ENCODE assay signal across 8 cellular contexts in genomic region chr9:133782157-133783130, GRCh38. TPM values are rescaled to one million over a fixed set of nuclear protein-coding genes. Genes with fewer than 3 reads are reported as not detected.
DNase-seq lines count a peak whose midpoint lies in the region; FAIRE-seq and TF ChIP-seq lines count a peak whose summit lies in the region.

No MANE protein-coding gene starts in this region.

- no TSS peak for BruUV-seq in endothelial cell of umbilical vein (replicated peaks; lab: Mats Ljungman, UMichigan)

- H3K36me3 ChIP-seq in endothelial cell of umbilical vein (ENCODE audit: control insufficient read depth in 2 of 2, extremely low read depth in 1 of 2, insufficient read depth in 2 of 2, low read length in 2 of 2), result peaks cover 1 to 26% of the 10 kb centered on the region in 2 experiments

- no peaks in the 10 kb centered on the region for H3K27me3 ChIP-seq in endothelial cell of umbilical vein (ENCODE audit: control insufficient read depth in 2 of 2, insufficient read depth in 2 of 2, low read length in 2 of 2)

- intact Hi-C loops in endothelial cell of umbilical vein (cut with micrococcal nuclease), result loop anchor here (1.0 to 5.0 kb wide), 3 partner anchors 212 to 317 kb away; partner anchors contain the start of gene ADAMTSL2

- FAIRE-seq in A204.1 (lab: Jason Lieb, UNC), result peak; percentile 56
- peak; percentile 90 for FAIRE-seq in GM12891 (lab: Jason Lieb, UNC)
- peak; percentile 76 for FAIRE-seq in endothelial cell of umbilical vein (lab: Jason Lieb, UNC)

- TF ChIP-seq CTCF in endothelial cell of umbilical vein (IDR thresholded peaks at IDR 0.05; ENCODE audit: extremely low read depth in 1 of 2, insufficient read depth in 1 of 2, low read depth in 1 of 2, low read length in 2 of 2), result peak; percentile 84 to 86

- H3K27ac ChIP-seq in endothelial cell of umbilical vein (ENCODE audit: insufficient read depth, low read depth, low read length), result no peak overlapping the region

- no peak overlapping the region for H3K4me3 ChIP-seq in endothelial cell of umbilical vein (replicated peaks in 1 of 3; ENCODE audit: insufficient read depth in 1 of 3, low read depth in 1 of 3, low read length in 3 of 3)

- TF ChIP-seq POLR2A in GM12891 (IDR thresholded peaks at IDR 0.05; ENCODE audit: low read depth, low read length) (no peak), endothelial cell of umbilical vein (IDR thresholded peaks at IDR 0.05; ENCODE audit: low read depth, low read length) (no peak)

- H4K20me1 ChIP-seq in endothelial cell of umbilical vein (replicated peaks; ENCODE audit: control insufficient read depth, extremely low read depth, insufficient read depth, low read length), result no peaks in the 10 kb centered on the region

- no peak overlapping the region for H3K9ac ChIP-seq in endothelial cell of umbilical vein (replicated peaks; ENCODE audit: extremely low read depth, insufficient read depth, low read length)

- CTCF ChIA-PET in endothelial cell of umbilical vein (lab: Charles Lee), result interaction anchor here (0.7 to 5.9 kb wide), 28 partner anchors 9 to 354 kb away, joined by 3 to 232 read pairs (median 5); partner anchors contain the start of genes BRD3OS and WDR5

- no peak overlapping the region for H3K4me2 ChIP-seq in endothelial cell of umbilical vein (ENCODE audit: insufficient read depth, low read length)

- no peaks in the 10 kb centered on the region for H3K9me1 ChIP-seq in endothelial cell of umbilical vein (replicated peaks; ENCODE audit: control insufficient read depth, extremely low read depth, insufficient read depth, low read length)

- H3K79me2 ChIP-seq in endothelial cell of umbilical vein (ENCODE audit: control insufficient read depth, insufficient read depth, low read length), result no peaks in the 10 kb centered on the region

- DNase-seq in GM12891 (ENCODE audit: insufficient read length, low spot score), result peak; percentile 73
- DNase-seq in NCI-H524 (lab: John Stamatoyannopoulos, UW), result peak; percentile 36 to 73
- DNase-seq in activated CD8-positive, alpha-beta memory T cell treated with anti-CD3 and anti-CD28 coated beads for 48 hours (ENCODE audit: low read depth in 2 of 3, low spot score in 2 of 3), result peak; percentile 11 to 40 (median 34)
- DNase-seq in endothelial cell of umbilical vein (ENCODE audit: low read depth, low spot score), result peak; percentile 68
- DNase-seq in mucosa of gallbladder (ENCODE audit: low spot score), result peak; percentile 75
- peak; percentile 17 to 33 for DNase-seq in stimulated activated CD8-positive, alpha-beta memory T cell treated with anti-CD3 and anti-CD28 coated beads, Interleukin-7, amount 100 ng/mL, for 4 hours (ENCODE audit: low read depth in 2 of 2)
- no peak for DNase-seq in OCI-M2 (lab: John Stamatoyannopoulos, UW; ENCODE audit: unreplicated experiment)

- dilution Hi-C loops in endothelial cell of umbilical vein (cut with MboI; ENCODE audit: extremely low pct_ligation_motif_present, low sequenced_read_pairs), result no loop called here

- no peaks in the 10 kb centered on the region for H3K9me3 ChIP-seq in endothelial cell of umbilical vein (replicated peaks; ENCODE audit: control insufficient read depth, insufficient read depth, low read length)

- no peaks in the 10 kb centered on the region for H3K4me1 ChIP-seq in endothelial cell of umbilical vein (ENCODE audit: control insufficient read depth, extremely low read depth, insufficient read depth, low read length)

- POLR2A ChIA-PET in endothelial cell of umbilical vein (lab: Charles Lee), result interaction anchor here (1.1 to 1.3 kb wide), 2 partner anchors 19 to 211 kb away, joined by 3 to 6 read pairs; no protein-coding TSS in a partner anchor

- no peak overlapping the region for H2AFZ ChIP-seq in endothelial cell of umbilical vein (ENCODE audit: low read depth, low read length)

TF ChIP-seq in GM12891, 5 proteins besides CTCF, POLR2A, EP300 and RAD21:
- TF ChIP-seq PAX5 (IDR thresholded peaks at IDR 0.05; ENCODE audit: insufficient read depth, low read length, severe bottlenecking) (no peak), POU2F2 (IDR thresholded peaks at IDR 0.05; ENCODE audit: low read depth, low read length) (no peak), TAF1 (IDR thresholded peaks at IDR 0.05; ENCODE audit: low read depth, low read length) (no peak), POLR2AphosphoS5 (IDR thresholded peaks at IDR 0.05; ENCODE audit: low read depth, low read length) (no peak), SPI1 (IDR thresholded peaks at IDR 0.05; ENCODE audit: low read depth, low read length) (no peak)

TF ChIP-seq in endothelial cell of umbilical vein, 7 proteins besides CTCF, POLR2A, EP300 and RAD21:
- TF ChIP-seq POLR2AphosphoS5 (IDR thresholded peaks at IDR 0.05; ENCODE audit: insufficient read depth, low read depth, low read length) (no peak), MYC (IDR thresholded peaks at IDR 0.05; ENCODE audit: low read depth, low read length) (no peak), EZH2 (IDR thresholded peaks at IDR 0.05; ENCODE audit: borderline replicate concordance, low read depth, low read length, severe bottlenecking) (no peak), FOS (IDR thresholded peaks at IDR 0.05; ENCODE audit: borderline replicate concordance, insufficient read depth, low read length) (no peak), GATA2 (IDR thresholded peaks at IDR 0.05; ENCODE audit: insufficient read depth, insufficient read length, low read depth, low read length) (no peak), JUN (IDR thresholded peaks at IDR 0.05; ENCODE audit: borderline replicate concordance, insufficient read depth, insufficient read length, low read depth) (no peak), MAX (IDR thresholded peaks at IDR 0.05; ENCODE audit: insufficient read depth, insufficient read length) (no peak)
TF ChIP-seq in endothelial cell of umbilical vein: peak in this region for 0.

RNA-seq across cellular contexts. Expression of gene SARDH, which starts 44.3 kb away (rescaled TPM):
- 0.24 TPM for polyA plus RNA-seq in GM12891 (2012; ENCODE audit: low read depth, missing spikeins)
- total RNA-seq in endothelial cell of umbilical vein (0.30 and 0.44 TPM in 2 replicates), mucosa of gallbladder (2.8 TPM)
- 0.16 and 0.19 TPM in 2 replicates for polyA plus RNA-seq in endothelial cell of umbilical vein
- 0.10 and 0.14 TPM in 2 replicates for polyA plus RNA-seq in endothelial cell of umbilical vein (2011; cell fraction: cytosol; rRNA removed)
- 0.55 and 0.66 TPM in 2 replicates for polyA plus RNA-seq in endothelial cell of umbilical vein (2011; cell fraction: nucleus; rRNA removed)
- polyA plus RNA-seq in endothelial cell of umbilical vein (2012), result 0.08 and 0.44 TPM in 2 replicates
- polyA minus RNA-seq in endothelial cell of umbilical vein, result 0.13 TPM in 1 of 2 replicates, not detected in the other
- polyA minus RNA-seq in endothelial cell of umbilical vein (2011; cell fraction: cytosol; rRNA and poly(A)+ RNA removed), result not detected
- 0.14 and 0.38 TPM in 2 replicates for polyA minus RNA-seq in endothelial cell of umbilical vein (2011; cell fraction: nucleus; rRNA and poly(A)+ RNA removed)
